In genomic region chr20:38260378-38261053, GRCh38 we compare ENCODE assay signal across 10 cellular contexts. TPM values are rescaled to one million over a fixed set of nuclear protein-coding genes. Genes with fewer than 3 reads are reported as not detected.
DNase-seq lines count a peak whose midpoint lies in the region; ATAC-seq and TF ChIP-seq lines count a peak whose summit lies in the region.
"Had no signal": no experiment of that assay in that cellular context is flagged by ENCODE, and none has a peak within 500 bp of the region (broad histone marks: within the 10 kb centered on the region; RNA-seq: fewer than 3 reads in every experiment).

Gene KIAA1755, minus strand, starts transcription at chr20:38260735. Its CDS starts 235 bp downstream, at chr20:38260500.

- H3K4me1 ChIP-seq in neural progenitor cell (peaks cover 5% of the 10 kb centered on the region), vagina (no peaks in the 10 kb centered on the region)

- H3K36me3 ChIP-seq in neural progenitor cell (no peaks in the 10 kb centered on the region), vagina (no peaks in the 10 kb centered on the region)

- peaks cover 9% of the 10 kb centered on the region for H3K27me3 Mint-ChIP-seq in neural progenitor cell (ENCODE audit: insufficient read depth, low read depth)
- peaks cover 47% of the 10 kb centered on the region for H3K27me3 Mint-ChIP-seq in activated CD4-positive, alpha-beta T cell treated with anti-CD3 and anti-CD28 coated beads, Interleukin-2, amount 10 ng/mL, durations not matched to agents 24 days and 14 days
- peaks cover 57 to 85% of the 10 kb centered on the region in 2 donors for H3K27me3 Mint-ChIP-seq in stimulated activated naive B cell treated with anti-CD40 and anti-IgM and Interleukin-4, amounts not matched to agents 10 μg/mL and 1 μg/mL and 100 μg/mL, for 72 hours

- TF ChIP-seq POLR2A in vagina (IDR thresholded peaks at IDR 0.05): no peak

- peak within 1 kb of the TSS; percentile 81 for H3K4me3 Mint-ChIP-seq in neural progenitor cell
- no peak within 1 kb of the TSS for H3K4me3 Mint-ChIP-seq in activated CD4-positive, alpha-beta T cell treated with anti-CD3 and anti-CD28 coated beads, Interleukin-2, amount 10 ng/mL, durations not matched to agents 24 days and 14 days
- H3K4me3 Mint-ChIP-seq in stimulated activated naive B cell treated with anti-CD40 and anti-IgM and Interleukin-4, amounts not matched to agents 10 μg/mL and 1 μg/mL and 100 μg/mL, for 72 hours: peak within 1 kb of the TSS in 1 of 2 donors; percentile 22
- H3K4me3 Mint-ChIP-seq: B cell had no signal

- peak; percentile 40 for DNase-seq in NCI-H146 (lab: John Stamatoyannopoulos, UW)
- DNase-seq in NCI-H146 treated with DMSO at 0.1 percent for 48 hours (lab: John Stamatoyannopoulos, UW; ENCODE audit: unreplicated experiment): no peak
- peak; percentile 54 to 92 (median 80) for DNase-seq in head of caudate nucleus
- DNase-seq in neural progenitor cell (ENCODE audit: low spot score): peak; percentile 65
- DNase-seq in vagina (ENCODE audit: extremely low spot score in 2 of 2): no peak
- no peak for DNase-seq in activated CD4-positive, alpha-beta T cell treated with anti-CD3 and anti-CD28 coated beads, Interleukin-2, amount 10 ng/mL, durations not matched to agents 24 days and 14 days
- no peak for DNase-seq in stimulated activated naive B cell treated with anti-CD40 and anti-IgM and Interleukin-4, amounts not matched to agents 10 μg/mL and 1 μg/mL and 100 μg/mL, for 72 hours

- peak within 1 kb of the TSS; percentile 86 for H2AFZ ChIP-seq in neural progenitor cell (replicated peaks)

- H3K9ac ChIP-seq in neural progenitor cell: no peak within 1 kb of the TSS

- peaks cover 26% of the 10 kb centered on the region for H3K4me1 Mint-ChIP-seq in neural progenitor cell
- H3K4me1 Mint-ChIP-seq in activated CD4-positive, alpha-beta T cell treated with anti-CD3 and anti-CD28 coated beads, Interleukin-2, amount 10 ng/mL, durations not matched to agents 24 days and 14 days: no peaks in the 10 kb centered on the region
- H3K4me1 Mint-ChIP-seq in stimulated activated naive B cell treated with anti-CD40 and anti-IgM and Interleukin-4, amounts not matched to agents 10 μg/mL and 1 μg/mL and 100 μg/mL, for 72 hours: peaks cover 7% of the 10 kb centered on the region in 2 donors

- H3K4me3 ChIP-seq in neural progenitor cell: peak within 1 kb of the TSS; percentile 51
- H3K4me3 ChIP-seq in vagina: peak within 1 kb of the TSS; percentile 47 to 53

- peaks cover 7% of the 10 kb centered on the region for H3F3A ChIP-seq in neural progenitor cell (ENCODE audit: low read depth)

- H3K9me3 ChIP-seq in neural progenitor cell (ENCODE audit: low read depth) (no peaks in the 10 kb centered on the region), vagina (no peaks in the 10 kb centered on the region)

- ATAC-seq in stimulated activated naive B cell treated with anti-CD40 and anti-IgM and Interleukin-4, amounts not matched to agents 10 μg/mL and 1 μg/mL and 100 μg/mL, for 72 hours (replicated peaks): no peak
- ATAC-seq in HG03469 (IDR thresholded peaks at IDR 0.05; ENCODE audit: unreplicated experiment): no peak

- H3K27ac Mint-ChIP-seq in neural progenitor cell: peak within 1 kb of the TSS; percentile 48
- H3K27ac Mint-ChIP-seq in activated CD4-positive, alpha-beta T cell treated with anti-CD3 and anti-CD28 coated beads, Interleukin-2, amount 10 ng/mL, durations not matched to agents 24 days and 14 days: no peak within 1 kb of the TSS
- H3K27ac Mint-ChIP-seq in stimulated activated naive B cell treated with anti-CD40 and anti-IgM and Interleukin-4, amounts not matched to agents 10 μg/mL and 1 μg/mL and 100 μg/mL, for 72 hours: no peak within 1 kb of the TSS
- H3K27ac Mint-ChIP-seq: B cell had no signal

- H3K36me3 Mint-ChIP-seq in neural progenitor cell: peaks cover 3% of the 10 kb centered on the region
- H3K36me3 Mint-ChIP-seq in activated CD4-positive, alpha-beta T cell treated with anti-CD3 and anti-CD28 coated beads, Interleukin-2, amount 10 ng/mL, durations not matched to agents 24 days and 14 days (ENCODE audit: low read depth): no peaks in the 10 kb centered on the region
- H3K36me3 Mint-ChIP-seq in stimulated activated naive B cell treated with anti-CD40 and anti-IgM and Interleukin-4, amounts not matched to agents 10 μg/mL and 1 μg/mL and 100 μg/mL, for 72 hours: no peaks in the 10 kb centered on the region

- H3K27ac ChIP-seq in neural progenitor cell (no peak within 1 kb of the TSS), vagina (peak within 1 kb of the TSS; percentile 93)
- H3K27ac ChIP-seq: VCaP had no signal

- peaks cover 6% of the 10 kb centered on the region for H3K9me3 Mint-ChIP-seq in neural progenitor cell
- no peaks in the 10 kb centered on the region for H3K9me3 Mint-ChIP-seq in activated CD4-positive, alpha-beta T cell treated with anti-CD3 and anti-CD28 coated beads, Interleukin-2, amount 10 ng/mL, durations not matched to agents 24 days and 14 days
- peaks cover 1 to 2% of the 10 kb centered on the region in 2 donors for H3K9me3 Mint-ChIP-seq in stimulated activated naive B cell treated with anti-CD40 and anti-IgM and Interleukin-4, amounts not matched to agents 10 μg/mL and 1 μg/mL and 100 μg/mL, for 72 hours

- H3K4me2 ChIP-seq in neural progenitor cell: peak within 1 kb of the TSS; percentile 84

- H3K27me3 ChIP-seq in neural progenitor cell (peaks cover 45% of the 10 kb centered on the region), vagina (no peaks in the 10 kb centered on the region)

- intact Hi-C loops in head of caudate nucleus (cut with DNase I) (no loop called here), vagina (cut with DNase I) (no loop called here)
- intact Hi-C loops in activated CD4-positive, alpha-beta T cell treated with anti-CD3 and anti-CD28 coated beads, Interleukin-2, amount 10 ng/mL, durations not matched to agents 24 days and 14 days (cut with micrococcal nuclease): no loop called here

- TF ChIP-seq CTCF in neural progenitor cell (IDR thresholded peaks at IDR 0.05) (no peak), vagina (IDR thresholded peaks at IDR 0.05) (no peak)

- no peaks in the 10 kb centered on the region for H4K20me1 ChIP-seq in neural progenitor cell (ENCODE audit: low read depth)

- no peaks in the 10 kb centered on the region for H3K79me2 ChIP-seq in neural progenitor cell (ENCODE audit: low read depth)

RNA-seq across cellular contexts. Expression of gene KIAA1755, which starts in this region (rescaled TPM):
- total RNA-seq in neural progenitor cell (ENCODE audit: low replicate concordance): 0.22 TPM in 2 replicates
- 2.7 TPM for total RNA-seq in vagina
- total RNA-seq in activated CD4-positive, alpha-beta T cell treated with anti-CD3 and anti-CD28 coated beads, Interleukin-2, amount 10 ng/mL, durations not matched to agents 24 days and 14 days: not detected in 2 replicates
- total RNA-seq: B cell had no signal

Comparison
In these comparisons a context has a peak if more than half of its experiments do, and no peak if none do; other contexts are left out.
1. DNase-seq: peak in NCI-H146 (single experiment) and head of caudate nucleus (42 of 42); none in NCI-H146 treated with DMSO at 0.1 percent for 48 hours (single experiment), vagina (0 of 2), activated CD4-positive, alpha-beta T cell treated with anti-CD3 and anti-CD28 coated beads, Interleukin-2, amount 10 ng/mL, durations not matched to agents 24 days and 14 days (single experiment) and stimulated activated naive B cell treated with anti-CD40 and anti-IgM and Interleukin-4, amounts not matched to agents 10 μg/mL and 1 μg/mL and 100 μg/mL, for 72 hours (single experiment).
2. Peak in DNase-seq, H3K4me3 ChIP-seq and H3K4me2 ChIP-seq in neural progenitor cell; RNA of the gene not detected or under 1 TPM.